In the genomic region with DNA sequence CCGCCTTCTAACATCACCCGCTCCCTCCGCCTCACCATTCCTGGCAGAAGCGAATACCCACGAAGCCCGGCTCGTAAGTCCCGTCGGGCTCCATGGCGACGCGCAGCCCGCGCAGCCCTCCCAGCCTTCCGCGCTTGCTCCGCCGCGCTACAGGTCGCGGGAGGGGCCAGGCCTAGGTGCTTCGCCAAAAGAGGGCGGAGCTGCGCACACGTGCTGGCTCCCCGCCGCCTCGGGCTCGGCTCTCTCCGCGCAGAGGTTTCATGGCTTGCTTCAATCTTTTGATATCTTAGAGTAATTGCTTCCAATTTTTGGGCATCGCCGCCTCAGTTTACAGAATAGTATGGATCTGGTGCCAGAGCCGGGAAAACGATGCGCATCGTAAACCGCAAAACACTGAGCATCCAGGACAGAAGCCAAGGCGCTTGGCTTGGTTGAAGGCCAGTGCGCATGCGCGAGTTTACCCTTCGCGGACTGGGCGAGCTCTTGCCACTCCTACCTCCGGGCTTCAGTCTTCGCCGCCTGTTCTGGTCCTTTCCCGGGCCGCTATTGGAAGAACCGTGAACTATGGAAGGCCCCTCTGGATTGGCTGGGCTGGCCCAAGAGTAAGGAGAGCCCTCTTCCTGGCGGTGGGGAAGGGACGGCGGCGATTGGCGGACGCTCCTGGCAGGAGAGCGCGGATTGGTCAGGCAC, we compare ENCODE assay signal across 8 cellular contexts.
A peak's percentile ranks its signal among the peaks of the same experiment; 100 is the strongest.
DNase-seq lines count a peak whose midpoint lies in the region; ATAC-seq and TF ChIP-seq lines count a peak whose summit lies in the region.

A gene (minus strand): TSS at position 113 of the 690 bp plus-strand sequence. CDS start 19 bp downstream, at position 94.

- peak; percentile 87 for ATAC-seq in GM19035 (IDR thresholded peaks at IDR 0.05; ENCODE audit: unreplicated experiment)
- peak; percentile 82 for ATAC-seq in HG03354 (IDR thresholded peaks at IDR 0.05; ENCODE audit: poor library complexity, severe bottlenecking, unreplicated experiment)
- peak; percentile 91 to 92 for ATAC-seq in activated CD4-positive, CD25-positive, alpha-beta regulatory T cell treated with anti-CD3 and anti-CD28 coated beads, Interleukin-2, amount 50 U/mL, for 24 hours

- DNase-seq in AG09319 (ENCODE audit: extremely low read depth, low read depth): peak; percentile 100
- DNase-seq in NCI-H446 treated with DMSO at 0.1 percent for 48 hours (lab: John Stamatoyannopoulos, UW): peak; percentile 99
- DNase-seq in cerebellar cortex (ENCODE audit: low spot score): peak; percentile 100
- DNase-seq in iris pigment epithelial cell (ENCODE audit: low read depth): peak; percentile 100
- peak; percentile 98 for DNase-seq in stimulated activated CD4-positive, alpha-beta T cell treated with anti-CD3 and anti-CD28 coated beads, Interleukin-12 subunit alpha, Interleukin-12 subunit beta, amount 100 ng/mL, for 4 hours

- TF ChIP-seq CTCF in AG09319 (IDR thresholded peaks at IDR 0.05; ENCODE audit: low read depth, low read length): no peak

Comparison
In these comparisons a context has a peak if more than half of its experiments do, and no peak if none do; other contexts are left out.
1. Peak in every context shown above with its lines: DNase-seq and ATAC-seq.